ENCODE assay signal across 13 cellular contexts in genomic region chr19:3054972-3055740, GRCh38. TPM values are rescaled to one million over a fixed set of nuclear protein-coding genes. Genes with fewer than 3 reads are reported as not detected.
A peak's percentile ranks its signal among the peaks of the same experiment; 100 is the strongest.
DNase-seq lines count a peak whose midpoint lies in the region; ATAC-seq, FAIRE-seq and TF ChIP-seq lines count a peak whose summit lies in the region.
"Had no signal": no experiment of that assay in that cellular context is flagged by ENCODE, and none has a peak within 500 bp of the region (broad histone marks: within the 10 kb centered on the region; RNA-seq: fewer than 3 reads in every experiment).

No MANE protein-coding gene starts in this region.

- FAIRE-seq in GM19239 (lab: Jason Lieb, UNC), result no peak

- no peak for TF ChIP-seq CTCF in GM13977 (IDR thresholded peaks at IDR 0.05; ENCODE audit: extremely low read depth, insufficient read depth, missing control alignments)

- peak; percentile 19 for ATAC-seq in activated T-helper 17 cell treated with anti-CD3 and anti-CD28 coated beads, Interleukin-2, amount 50 U/mL, for 72 hours (replicated peaks)
- no peak for ATAC-seq in GM21619 (IDR thresholded peaks at IDR 0.05; ENCODE audit: unreplicated experiment)
- ATAC-seq: right cardiac atrium had no signal

- DNase-seq in T-helper 2 cell treated with Interferon-gamma antibody and Interleukin-4, amounts not matched to agents 5 μg/mL and 100 μg/mL, for 36 hours (ENCODE audit: low spot score), result no peak
- DNase-seq in T-helper 2 cell, result no peak
- peak; percentile 63 for DNase-seq in kidney glomerular epithelial cell (lab: John Stamatoyannopoulos, UW)
- no peak for DNase-seq in GM19239 (ENCODE audit: insufficient read length, low spot score)
- DNase-seq in GM13977 (ENCODE audit: low spot score), result no peak
- DNase-seq: ACHN, activated B cell treated with CpG ODN at 0.5 μM for 24 hours, NCI-H774 had no signal

- H3K4me3 Mint-ChIP-seq in T-helper 2 cell treated with Interferon-gamma antibody and Interleukin-4, amounts not matched to agents 5 μg/mL and 100 μg/mL, for 36 hours, result no peak overlapping the region
- no peak overlapping the region for H3K4me3 Mint-ChIP-seq in activated T-helper 17 cell treated with anti-CD3 and anti-CD28 coated beads, Interleukin-2, amount 50 U/mL, for 72 hours
- H3K4me3 Mint-ChIP-seq: activated B cell treated with CpG ODN at 0.5 μM for 24 hours; stimulated activated naive CD8-positive, alpha-beta T cell treated with anti-CD3 and anti-CD28 coated beads, Interleukin-15, Interleukin-2, amounts not matched to agents 100 ng/mL and 50 ng/mL, for 24 hours had no signal

- H3K9ac ChIP-seq in stomach smooth muscle (ENCODE audit: low read length in 2 of 2), result no peak overlapping the region

- H3K27me3 ChIP-seq in stomach smooth muscle (ENCODE audit: control insufficient read depth in 1 of 2, insufficient read depth in 2 of 2, low read length in 2 of 2), result no peaks in the 10 kb centered on the region

- H3K36me3 Mint-ChIP-seq in T-helper 2 cell treated with Interferon-gamma antibody and Interleukin-4, amounts not matched to agents 5 μg/mL and 100 μg/mL, for 36 hours (ENCODE audit: low read depth), result peaks cover 48% of the 10 kb centered on the region
- peaks cover 61% of the 10 kb centered on the region for H3K36me3 Mint-ChIP-seq in activated T-helper 17 cell treated with anti-CD3 and anti-CD28 coated beads, Interleukin-2, amount 50 U/mL, for 72 hours (ENCODE audit: low read depth)

- peak overlapping the region; percentile 88 for H3K27ac ChIP-seq in stomach smooth muscle (ENCODE audit: low read length)

- peaks cover 22 to 34% of the 10 kb centered on the region in 2 donors for H3K36me3 ChIP-seq in stomach smooth muscle (ENCODE audit: control insufficient read depth in 2 of 2, insufficient read depth in 2 of 2, low read length in 2 of 2)

- peaks cover 38% of the 10 kb centered on the region for H3K4me1 ChIP-seq in stomach smooth muscle (ENCODE audit: control insufficient read depth, insufficient read depth, low read length)

- peaks cover 20% of the 10 kb centered on the region for H3K4me1 Mint-ChIP-seq in T-helper 2 cell treated with Interferon-gamma antibody and Interleukin-4, amounts not matched to agents 5 μg/mL and 100 μg/mL, for 36 hours (ENCODE audit: low read depth)
- H3K4me1 Mint-ChIP-seq in activated T-helper 17 cell treated with anti-CD3 and anti-CD28 coated beads, Interleukin-2, amount 50 U/mL, for 72 hours, result peaks cover 16% of the 10 kb centered on the region

- no peaks in the 10 kb centered on the region for H3K9me3 Mint-ChIP-seq in T-helper 2 cell treated with Interferon-gamma antibody and Interleukin-4, amounts not matched to agents 5 μg/mL and 100 μg/mL, for 36 hours
- H3K9me3 Mint-ChIP-seq in activated T-helper 17 cell treated with anti-CD3 and anti-CD28 coated beads, Interleukin-2, amount 50 U/mL, for 72 hours, result no peaks in the 10 kb centered on the region
- H3K9me3 Mint-ChIP-seq: activated B cell treated with CpG ODN at 0.5 μM for 24 hours; stimulated activated naive CD8-positive, alpha-beta T cell treated with anti-CD3 and anti-CD28 coated beads, Interleukin-15, Interleukin-2, amounts not matched to agents 100 ng/mL and 50 ng/mL, for 24 hours had no signal

- H3K9me3 ChIP-seq in stomach smooth muscle (ENCODE audit: control insufficient read depth in 2 of 2, low read length in 2 of 2), result no peaks in the 10 kb centered on the region

- in situ Hi-C loops in GM13977 (cut with MboI; ENCODE audit: low pct_unique_long_range_greater_than_20kb, low sequenced_read_pairs, unreplicated experiment), result no loop called here

- no peaks in the 10 kb centered on the region for H3K27me3 Mint-ChIP-seq in T-helper 2 cell treated with Interferon-gamma antibody and Interleukin-4, amounts not matched to agents 5 μg/mL and 100 μg/mL, for 36 hours (ENCODE audit: low read depth)
- H3K27me3 Mint-ChIP-seq in activated T-helper 17 cell treated with anti-CD3 and anti-CD28 coated beads, Interleukin-2, amount 50 U/mL, for 72 hours, result no peaks in the 10 kb centered on the region
- H3K27me3 Mint-ChIP-seq: activated B cell treated with CpG ODN at 0.5 μM for 24 hours; stimulated activated naive CD8-positive, alpha-beta T cell treated with anti-CD3 and anti-CD28 coated beads, Interleukin-15, Interleukin-2, amounts not matched to agents 100 ng/mL and 50 ng/mL, for 24 hours had no signal

- H3K4me3 ChIP-seq in stomach smooth muscle (ENCODE audit: low read length in 2 of 2), result no peak overlapping the region

- peak overlapping the region; percentile 70 for H3K27ac Mint-ChIP-seq in T-helper 2 cell treated with Interferon-gamma antibody and Interleukin-4, amounts not matched to agents 5 μg/mL and 100 μg/mL, for 36 hours
- peak overlapping the region; percentile 53 for H3K27ac Mint-ChIP-seq in activated T-helper 17 cell treated with anti-CD3 and anti-CD28 coated beads, Interleukin-2, amount 50 U/mL, for 72 hours
- H3K27ac Mint-ChIP-seq: activated B cell treated with CpG ODN at 0.5 μM for 24 hours; stimulated activated naive CD8-positive, alpha-beta T cell treated with anti-CD3 and anti-CD28 coated beads, Interleukin-15, Interleukin-2, amounts not matched to agents 100 ng/mL and 50 ng/mL, for 24 hours had no signal

RNA-seq across cellular contexts. Expression of gene TLE5, which starts 7.1 kb away (rescaled TPM):
- total RNA-seq in activated T-helper 17 cell treated with anti-CD3 and anti-CD28 coated beads, Interleukin-2, amount 50 U/mL, for 72 hours, result 100 to 1,000 TPM; 348 to 436 TPM

RNA-seq across cellular contexts. Expression of gene TLE2, which starts 26.1 kb away (rescaled TPM):
- total RNA-seq in activated T-helper 17 cell treated with anti-CD3 and anti-CD28 coated beads, Interleukin-2, amount 50 U/mL, for 72 hours, result 1 to 10 TPM; 2.5 to 3.5 TPM

RNA-seq across cellular contexts. Expression of gene GNA11, which starts 39.0 kb away (rescaled TPM):
- 1 to 10 TPM; 1.9 to 2.6 TPM for total RNA-seq in activated T-helper 17 cell treated with anti-CD3 and anti-CD28 coated beads, Interleukin-2, amount 50 U/mL, for 72 hours
